29 cellular contexts compared by ENCODE assay signal in the genomic region with DNA sequence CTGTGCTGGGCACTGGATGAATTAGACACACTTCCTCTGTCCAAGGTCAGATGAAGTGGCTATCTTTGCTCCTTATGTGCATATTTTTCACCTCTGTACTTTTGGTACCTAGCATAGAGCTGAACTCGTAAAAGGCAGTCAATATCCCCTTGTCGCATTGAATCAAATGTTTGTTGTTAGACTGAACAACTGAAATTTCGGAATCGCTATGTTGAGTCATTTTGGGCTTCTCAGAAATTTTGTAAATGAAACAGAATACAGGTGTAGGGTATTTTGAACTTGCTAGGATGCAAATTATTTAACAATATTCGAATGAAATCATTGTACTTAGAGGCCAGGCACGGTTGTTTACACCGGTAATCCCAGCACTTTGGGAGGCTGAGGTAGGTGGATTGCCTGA. TPM values are rescaled to one million over a fixed set of nuclear protein-coding genes. Genes with fewer than 3 reads are reported as not detected.
DNase-seq lines count a peak whose midpoint lies in the region; ATAC-seq, FAIRE-seq and TF ChIP-seq lines count a peak whose summit lies in the region.
"Had no signal": no experiment of that assay in that cellular context is flagged by ENCODE, and none has a peak within 500 bp of the region (broad histone marks: within the 10 kb centered on the region; RNA-seq: fewer than 3 reads in every experiment).

No MANE protein-coding gene starts in this region.

- no peak overlapping the region for H3K4ac ChIP-seq in mesendoderm (ENCODE audit: low read depth, low read length)

- H3K36me3 ChIP-seq in mesendoderm (ENCODE audit: control insufficient read depth, insufficient read depth, low read length), result no peaks in the 10 kb centered on the region
- H3K36me3 ChIP-seq: BE2C, BLaER1 had no signal

- H3K18ac ChIP-seq in mesendoderm (ENCODE audit: low read length), result no peak overlapping the region

- H3K4me2 ChIP-seq in mesendoderm (ENCODE audit: low read length), result no peak overlapping the region
- H3K4me2 ChIP-seq: BLaER1 had no signal

- H3K27ac Mint-ChIP-seq in activated T-helper 17 cell treated with anti-CD3 and anti-CD28 coated beads, Interleukin-2, amount 50 U/mL, for 72 hours, result no peak overlapping the region
- no peak overlapping the region for H3K27ac Mint-ChIP-seq in progenitor cell of endocrine pancreas
- H3K27ac Mint-ChIP-seq: CD14-positive monocyte; CD4-positive, alpha-beta memory T cell; CD4-positive, CD25-positive, alpha-beta regulatory T cell; CD8-positive, alpha-beta memory T cell had no signal

- no peak overlapping the region for H4K5ac ChIP-seq in mesendoderm (ENCODE audit: low read length)

- peak; percentile 88 for ATAC-seq in GM18867 (IDR thresholded peaks at IDR 0.05; ENCODE audit: unreplicated experiment)
- ATAC-seq in GM19025 (IDR thresholded peaks at IDR 0.05; ENCODE audit: low read depth, unreplicated experiment), result peak; percentile 57
- peak; percentile 63 for ATAC-seq in HG03280 (IDR thresholded peaks at IDR 0.05; ENCODE audit: unreplicated experiment)
- ATAC-seq in activated T-helper 17 cell treated with anti-CD3 and anti-CD28 coated beads, Interleukin-2, amount 50 U/mL, for 72 hours (replicated peaks), result peak; percentile 26
- ATAC-seq in GM19397 (IDR thresholded peaks at IDR 0.05; ENCODE audit: unreplicated experiment), result no peak

- no peaks in the 10 kb centered on the region for H3K4me1 ChIP-seq in mesendoderm (ENCODE audit: control insufficient read depth, low read depth, low read length)
- H3K4me1 ChIP-seq: BE2C, BLaER1 had no signal

- TF ChIP-seq CTCF in progenitor cell of endocrine pancreas (IDR thresholded peaks at IDR 0.05; ENCODE audit: unreplicated experiment), result no peak

- H4K8ac ChIP-seq in mesendoderm (ENCODE audit: low read depth, low read length), result no peak overlapping the region

- no peaks in the 10 kb centered on the region for H3K79me1 ChIP-seq in mesendoderm (ENCODE audit: low read length)

- no CpG with 5 or more reads among the region's 7 CpGs for whole genome bisulfite sequencing in mesendoderm (ENCODE audit: extremely low coverage, insufficient coverage, low lambda C conversion rate)

- no peak overlapping the region for H3K56ac ChIP-seq in mesendoderm (ENCODE audit: low read length)

- H3K4me3 ChIP-seq in mesendoderm (ENCODE audit: low read length), result no peak overlapping the region
- H3K4me3 ChIP-seq: BLaER1 had no signal

- no peak for TF ChIP-seq POLR2A in GM12891 (IDR thresholded peaks at IDR 0.05; ENCODE audit: low read depth, low read length)

- no peak for FAIRE-seq in GM12891 (lab: Jason Lieb, UNC)
- FAIRE-seq: GM12892, GM18507, GM19239 had no signal

- DNase-seq in GM12891 (ENCODE audit: insufficient read length, low spot score), result no peak
- no peak for DNase-seq in mesendoderm
- no peak for DNase-seq in progenitor cell of endocrine pancreas (ENCODE audit: low spot score, unreplicated experiment)
- DNase-seq: 8988T; ACHN; BE2C; C1 segment of cervical spinal cord; CD4-positive, alpha-beta memory T cell; CD4-positive, CD25-positive, alpha-beta regulatory T cell; CD8-positive, alpha-beta memory T cell; COR-L47; DMS 273 treated with DMSO at 0.1 percent for 48 hours; DMS153; DMS53; DMS79; DND-41; EL; GDM1 had no signal

- H2AK5ac ChIP-seq in mesendoderm (ENCODE audit: low read length), result no peak overlapping the region

- no peaks in the 10 kb centered on the region for H3K79me2 ChIP-seq in mesendoderm (ENCODE audit: control insufficient read depth, insufficient read depth, low read length)

- no peak overlapping the region for H2BK15ac ChIP-seq in mesendoderm (replicated peaks; ENCODE audit: low read depth)

- H3K36me3 Mint-ChIP-seq in activated T-helper 17 cell treated with anti-CD3 and anti-CD28 coated beads, Interleukin-2, amount 50 U/mL, for 72 hours (ENCODE audit: low read depth), result no peaks in the 10 kb centered on the region
- H3K36me3 Mint-ChIP-seq in progenitor cell of endocrine pancreas (ENCODE audit: insufficient read depth), result no peaks in the 10 kb centered on the region
- H3K36me3 Mint-ChIP-seq: CD14-positive monocyte; CD4-positive, alpha-beta memory T cell; CD4-positive, CD25-positive, alpha-beta regulatory T cell; CD8-positive, alpha-beta memory T cell had no signal

- no peak overlapping the region for H2BK5ac ChIP-seq in mesendoderm (ENCODE audit: low read length)

- no peak overlapping the region for H2BK120ac ChIP-seq in mesendoderm (ENCODE audit: low read depth, low read length)

- H3K27me3 Mint-ChIP-seq in activated T-helper 17 cell treated with anti-CD3 and anti-CD28 coated beads, Interleukin-2, amount 50 U/mL, for 72 hours, result peaks cover 7% of the 10 kb centered on the region
- no peaks in the 10 kb centered on the region for H3K27me3 Mint-ChIP-seq in progenitor cell of endocrine pancreas

- H3K27me3 ChIP-seq in mesendoderm (ENCODE audit: insufficient read depth, low read length, poor library complexity), result no peaks in the 10 kb centered on the region
- H3K27me3 ChIP-seq: BE2C, BLaER1 had no signal

- H3K9me3 Mint-ChIP-seq in activated T-helper 17 cell treated with anti-CD3 and anti-CD28 coated beads, Interleukin-2, amount 50 U/mL, for 72 hours, result no peaks in the 10 kb centered on the region
- no peaks in the 10 kb centered on the region for H3K9me3 Mint-ChIP-seq in progenitor cell of endocrine pancreas (ENCODE audit: low read depth)

- H3K23ac ChIP-seq in mesendoderm (ENCODE audit: low read length), result no peak overlapping the region

- H3K4me3 Mint-ChIP-seq in activated T-helper 17 cell treated with anti-CD3 and anti-CD28 coated beads, Interleukin-2, amount 50 U/mL, for 72 hours, result no peak overlapping the region
- H3K4me3 Mint-ChIP-seq in progenitor cell of endocrine pancreas (ENCODE audit: low read depth), result no peak overlapping the region
- H3K4me3 Mint-ChIP-seq: CD14-positive monocyte; CD4-positive, alpha-beta memory T cell; CD4-positive, CD25-positive, alpha-beta regulatory T cell; CD8-positive, alpha-beta memory T cell had no signal

- no peaks in the 10 kb centered on the region for H3K4me1 Mint-ChIP-seq in activated T-helper 17 cell treated with anti-CD3 and anti-CD28 coated beads, Interleukin-2, amount 50 U/mL, for 72 hours
- no peaks in the 10 kb centered on the region for H3K4me1 Mint-ChIP-seq in progenitor cell of endocrine pancreas (ENCODE audit: low read depth)
- H3K4me1 Mint-ChIP-seq: CD4-positive, alpha-beta memory T cell; CD4-positive, CD25-positive, alpha-beta regulatory T cell; CD8-positive, alpha-beta memory T cell had no signal

- H3K27ac ChIP-seq in mesendoderm (ENCODE audit: low read depth, low read length), result no peak overlapping the region
- H3K27ac ChIP-seq: BLaER1 had no signal

- H3K9ac ChIP-seq in mesendoderm (ENCODE audit: low read length), result no peak overlapping the region
- H3K9ac ChIP-seq: BLaER1 had no signal

TF ChIP-seq in GM12891, 5 proteins besides CTCF, POLR2A, EP300 and RAD21:
- no peak for TF ChIP-seq SPI1 (IDR thresholded peaks at IDR 0.05; ENCODE audit: low read depth, low read length)
- no peak for TF ChIP-seq PAX5 (IDR thresholded peaks at IDR 0.05; ENCODE audit: insufficient read depth, low read length, severe bottlenecking)
- no peak for TF ChIP-seq POLR2AphosphoS5 (IDR thresholded peaks at IDR 0.05; ENCODE audit: low read depth, low read length)
- no peak for TF ChIP-seq TAF1 (IDR thresholded peaks at IDR 0.05; ENCODE audit: low read depth, low read length)
- no peak for TF ChIP-seq POU2F2 (IDR thresholded peaks at IDR 0.05; ENCODE audit: low read depth, low read length)

RNA-seq across cellular contexts. Expression of gene PDE4B, which starts 48.0 kb away (rescaled TPM):
- 10 to 100 TPM; 60.3 to 78.5 TPM for total RNA-seq in activated T-helper 17 cell treated with anti-CD3 and anti-CD28 coated beads, Interleukin-2, amount 50 U/mL, for 72 hours
- polyA plus RNA-seq in GM12891 (2012; ENCODE audit: low read depth, missing spikeins), result 27.0 TPM
- polyA plus RNA-seq in mesendoderm (2013, experiment 1 of 2), result 9.0 TPM
- 9.3 TPM for polyA plus RNA-seq in mesendoderm (2013, experiment 2 of 2)
- total RNA-seq in progenitor cell of endocrine pancreas, result 0.29 and 0.42 TPM in 2 replicates
- total RNA-seq: G401 had no signal

Comparison
In these comparisons a context has a peak if more than half of its experiments do, and no peak if none do; other contexts are left out.
1. RNA of gene PDE4B, which starts 48.0 kb away (total RNA-seq): 60.3 to 78.5 TPM in activated T-helper 17 cell treated with anti-CD3 and anti-CD28 coated beads, Interleukin-2, amount 50 U/mL, for 72 hours; 0.29 to 0.42 TPM in progenitor cell of endocrine pancreas; every median in the first group is over 10 times any median in the second.